ENCODE assay signal across 22 cellular contexts in genomic region chr5:135323701-135324132, GRCh38.
DNase-seq lines count a peak whose midpoint lies in the region; ATAC-seq and TF ChIP-seq lines count a peak whose summit lies in the region.
"Had no signal": no experiment of that assay in that cellular context is flagged by ENCODE, and none has a peak within 500 bp of the region (broad histone marks: within the 10 kb centered on the region; RNA-seq: fewer than 3 reads in every experiment).

No MANE protein-coding gene starts in this region.

- no TSS peak for BruUV-seq in mammary epithelial cell (replicated peaks; lab: Mats Ljungman, UMichigan)

- dilution Hi-C loops in mammary epithelial cell (cut with HindIII; ENCODE audit: low sequenced_read_pairs) = no loop called here

- H3K4me1 ChIP-seq in liver (ENCODE audit: control insufficient read depth in 4 of 4, insufficient read depth in 4 of 4, low read length in 3 of 4) = peaks cover 0 to 14% (median 2%) of the 10 kb centered on the region in 4 donors
- no peaks in the 10 kb centered on the region for H3K4me1 ChIP-seq in mammary epithelial cell (ENCODE audit: insufficient read depth, low read length)

- intact Hi-C loops in activated CD8-positive, alpha-beta T cell treated with anti-CD3 and anti-CD28 coated beads for 36 hours (cut with micrococcal nuclease) = no loop called here
- intact Hi-C loops in mammary epithelial cell (cut with micrococcal nuclease) = no loop called here

- H3K27me3 ChIP-seq in liver (ENCODE audit: control insufficient read depth in 4 of 4, insufficient read depth in 4 of 4, low read length in 3 of 4) = no peaks in the 10 kb centered on the region
- H3K27me3 ChIP-seq in mammary epithelial cell (ENCODE audit: insufficient read depth, low read length) = no peaks in the 10 kb centered on the region

- H3K9me3 ChIP-seq in liver (ENCODE audit: control insufficient read depth in 4 of 4, low read length in 3 of 4) (no peaks in the 10 kb centered on the region), mammary epithelial cell (replicated peaks; ENCODE audit: insufficient read depth, low read length) (no peaks in the 10 kb centered on the region)

- no peaks in the 10 kb centered on the region for H3K79me2 ChIP-seq in mammary epithelial cell (ENCODE audit: insufficient read depth, low read length)

- H4K20me1 ChIP-seq in mammary epithelial cell (ENCODE audit: insufficient read depth, low read length) = no peaks in the 10 kb centered on the region

- no peaks in the 10 kb centered on the region for H3K9me3 Mint-ChIP-seq in activated CD8-positive, alpha-beta T cell treated with anti-CD3 and anti-CD28 coated beads, Interleukin-2, amount 10 ng/mL, durations not matched to agents 7 days and 5 days (ENCODE audit: insufficient read depth)
- H3K9me3 Mint-ChIP-seq in activated CD8-positive, alpha-beta T cell treated with anti-CD3 and anti-CD28 coated beads for 36 hours = no peaks in the 10 kb centered on the region
- H3K9me3 Mint-ChIP-seq: CD4-positive, alpha-beta memory T cell had no signal

- ATAC-seq in activated CD8-positive, alpha-beta T cell treated with anti-CD3 and anti-CD28 coated beads, Interleukin-2, amount 10 ng/mL, durations not matched to agents 7 days and 5 days = no peak
- ATAC-seq in activated CD8-positive, alpha-beta T cell treated with anti-CD3 and anti-CD28 coated beads for 36 hours = no peak
- ATAC-seq in HG03354 (IDR thresholded peaks at IDR 0.05; ENCODE audit: poor library complexity, severe bottlenecking, unreplicated experiment) = no peak
- no peak for ATAC-seq in HG03139 (IDR thresholded peaks at IDR 0.05; ENCODE audit: unreplicated experiment)
- ATAC-seq: HCT116 had no signal

- H3K9ac ChIP-seq in liver (ENCODE audit: low read depth in 1 of 2, low read length in 2 of 2) = no peak overlapping the region
- no peak overlapping the region for H3K9ac ChIP-seq in mammary epithelial cell (ENCODE audit: insufficient read depth, low read length)
- H3K9ac ChIP-seq: KMS-11 had no signal

- peaks cover 57% of the 10 kb centered on the region for H3K4me1 Mint-ChIP-seq in activated CD8-positive, alpha-beta T cell treated with anti-CD3 and anti-CD28 coated beads, Interleukin-2, amount 10 ng/mL, durations not matched to agents 7 days and 5 days (ENCODE audit: low read depth)
- H3K4me1 Mint-ChIP-seq in activated CD8-positive, alpha-beta T cell treated with anti-CD3 and anti-CD28 coated beads for 36 hours (ENCODE audit: low read depth) = peaks cover 8% of the 10 kb centered on the region
- H3K4me1 Mint-ChIP-seq: B cell had no signal

- no peaks in the 10 kb centered on the region for H3K27me3 Mint-ChIP-seq in activated CD8-positive, alpha-beta T cell treated with anti-CD3 and anti-CD28 coated beads, Interleukin-2, amount 10 ng/mL, durations not matched to agents 7 days and 5 days (ENCODE audit: low read depth)
- H3K27me3 Mint-ChIP-seq in activated CD8-positive, alpha-beta T cell treated with anti-CD3 and anti-CD28 coated beads for 36 hours = no peaks in the 10 kb centered on the region
- H3K27me3 Mint-ChIP-seq: B cell; CD4-positive, alpha-beta memory T cell had no signal

- TF ChIP-seq CTCF in activated CD8-positive, alpha-beta T cell treated with anti-CD3 and anti-CD28 coated beads for 36 hours (IDR thresholded peaks at IDR 0.05) = no peak
- TF ChIP-seq CTCF in C4-2B (conservative IDR thresholded peaks at IDR 0.05) = no peak
- TF ChIP-seq CTCF in VCaP (conservative IDR thresholded peaks at IDR 0.05) = no peak
- no peak for TF ChIP-seq CTCF in liver (IDR thresholded peaks at IDR 0.05; ENCODE audit: low read depth, low read length, missing input control)
- TF ChIP-seq CTCF in mammary epithelial cell (conservative IDR thresholded peaks at IDR 0.05 in 1 of 2, IDR thresholded peaks at IDR 0.05 in 1 of 2; ENCODE audit: extremely low read depth in 1 of 2, insufficient read depth in 1 of 2, low read depth in 1 of 2, low read length in 2 of 2) = no peak

- H2AFZ ChIP-seq in mammary epithelial cell (ENCODE audit: low read depth, low read length) = no peak overlapping the region

- POLR2A ChIA-PET in activated CD8-positive, alpha-beta T cell treated with anti-CD3 and anti-CD28 coated beads, Interleukin-2, amount 10 ng/mL, durations not matched to agents 7 days and 5 days (lab: Charles Lee) = interaction anchor here (1.1 kb wide), 1 partner anchor 14 kb away, joined by 3 read pairs; no protein-coding TSS in a partner anchor
- POLR2A ChIA-PET in activated CD8-positive, alpha-beta T cell treated with anti-CD3 and anti-CD28 coated beads for 36 hours (lab: Charles Lee) = interaction anchor here (0.6 kb wide), 1 partner anchor 43 kb away, joined by 3 read pairs; no protein-coding TSS in a partner anchor

- in situ Hi-C loops in mammary epithelial cell (cut with MboI; ENCODE audit: low sequenced_read_pairs in 2 of 2) = no loop called here

- CTCF ChIA-PET in activated CD8-positive, alpha-beta T cell treated with anti-CD3 and anti-CD28 coated beads, Interleukin-2, amount 10 ng/mL, durations not matched to agents 7 days and 5 days (lab: Charles Lee) = interaction anchor here (1.1 to 1.3 kb wide), 2 partner anchors 15 to 102 kb away, joined by 3 to 4 read pairs; no protein-coding TSS in a partner anchor
- CTCF ChIA-PET in activated CD8-positive, alpha-beta T cell treated with anti-CD3 and anti-CD28 coated beads for 36 hours (lab: Charles Lee) = no interaction called here
- CTCF ChIA-PET in mammary epithelial cell (lab: Charles Lee; ENCODE audit: low non-redundant PET) = no interaction called here

- TF ChIP-seq RAD21 in liver (IDR thresholded peaks at IDR 0.05) = no peak

- H3K36me3 ChIP-seq in liver (ENCODE audit: control insufficient read depth in 4 of 4, insufficient read depth in 3 of 4, low read depth in 1 of 4, low read length in 3 of 4) (no peaks in the 10 kb centered on the region), mammary epithelial cell (ENCODE audit: insufficient read depth, low read length) (no peaks in the 10 kb centered on the region)

- H3K27ac Mint-ChIP-seq in activated CD8-positive, alpha-beta T cell treated with anti-CD3 and anti-CD28 coated beads, Interleukin-2, amount 10 ng/mL, durations not matched to agents 7 days and 5 days = peak overlapping the region; percentile 88
- H3K27ac Mint-ChIP-seq in activated CD8-positive, alpha-beta T cell treated with anti-CD3 and anti-CD28 coated beads for 36 hours = no peak overlapping the region
- H3K27ac Mint-ChIP-seq: B cell had no signal

- DNase-seq in activated CD8-positive, alpha-beta T cell treated with anti-CD3 and anti-CD28 coated beads, Interleukin-2, amount 10 ng/mL, durations not matched to agents 7 days and 5 days = no peak
- DNase-seq in activated CD8-positive, alpha-beta T cell treated with anti-CD3 and anti-CD28 coated beads for 36 hours = no peak
- DNase-seq in mammary epithelial cell = no peak
- DNase-seq: Calu3; CD4-positive, alpha-beta memory T cell; DMS53; GOT3; NCI-H1417; NCI-H187; NCI-H2107; NCI-H2227 treated with DMSO at 0.1 percent for 48 hours; NCI-H510A treated with DMSO at 0.1 percent for 48 hours; NCI-H774; RPMI8226 had no signal

- no peak overlapping the region for H3K4me3 ChIP-seq in liver (ENCODE audit: low read depth in 1 of 3, low read length in 3 of 3)
- no peak overlapping the region for H3K4me3 ChIP-seq in mammary epithelial cell (replicated peaks in 1 of 3; ENCODE audit: insufficient read depth in 1 of 3, low read depth in 2 of 3, low read length in 3 of 3)

- no peak overlapping the region for H3K4me3 Mint-ChIP-seq in activated CD8-positive, alpha-beta T cell treated with anti-CD3 and anti-CD28 coated beads, Interleukin-2, amount 10 ng/mL, durations not matched to agents 7 days and 5 days
- no peak overlapping the region for H3K4me3 Mint-ChIP-seq in activated CD8-positive, alpha-beta T cell treated with anti-CD3 and anti-CD28 coated beads for 36 hours
- H3K4me3 Mint-ChIP-seq: B cell; CD4-positive, alpha-beta memory T cell had no signal

- 64% methylated on average over 8 of the region's 8 CpGs for WGBS in liver
- WGBS in mammary epithelial cell (ENCODE audit: low coverage, missing lambda C conversion rate) = 87% methylated on average over 8 of the region's 8 CpGs

- peak overlapping the region; percentile 76 for H3K27ac ChIP-seq in C4-2B
- peak overlapping the region; percentile 72 for H3K27ac ChIP-seq in VCaP
- no peak overlapping the region for H3K27ac ChIP-seq in liver (ENCODE audit: low read depth in 1 of 2, low read length in 2 of 2)
- H3K27ac ChIP-seq in mammary epithelial cell (ENCODE audit: insufficient read depth, low read depth, low read length) = no peak overlapping the region
- H3K27ac ChIP-seq: KMS-11 had no signal

- H3K4me2 ChIP-seq in mammary epithelial cell (ENCODE audit: insufficient read depth, low read depth, low read length) = no peak overlapping the region
- H3K4me2 ChIP-seq: KMS-11 had no signal

- H3K36me3 Mint-ChIP-seq in activated CD8-positive, alpha-beta T cell treated with anti-CD3 and anti-CD28 coated beads, Interleukin-2, amount 10 ng/mL, durations not matched to agents 7 days and 5 days (ENCODE audit: low read depth) = peaks cover 3% of the 10 kb centered on the region
- no peaks in the 10 kb centered on the region for H3K36me3 Mint-ChIP-seq in activated CD8-positive, alpha-beta T cell treated with anti-CD3 and anti-CD28 coated beads for 36 hours (ENCODE audit: low read depth)

TF ChIP-seq in liver, 16 proteins besides CTCF, POLR2A, EP300 and RAD21 (continues in another document):
- TF ChIP-seq JUND (IDR thresholded peaks at IDR 0.05) = no peak
- no peak for TF ChIP-seq NR2F2 (IDR thresholded peaks at IDR 0.05)
- TF ChIP-seq HNF4A (conservative IDR thresholded peaks at IDR 0.05) = no peak
- no peak for TF ChIP-seq SP1 (IDR thresholded peaks at IDR 0.05)
- no peak for TF ChIP-seq ZBTB33 (IDR thresholded peaks at IDR 0.05)
- TF ChIP-seq MAX (IDR thresholded peaks at IDR 0.05) = no peak
- TF ChIP-seq EGR1 (IDR thresholded peaks at IDR 0.05; ENCODE audit: low read depth in 2 of 2) = no peak
- TF ChIP-seq YY1 (IDR thresholded peaks at IDR 0.05) = no peak

Comparison
In these comparisons a context has a peak if more than half of its experiments do, and no peak if none do; other contexts are left out.
1. H3K27ac ChIP-seq: peak in C4-2B (single experiment) and VCaP (single experiment); none in liver (0 of 2) and mammary epithelial cell (single experiment).